ENCODE assay signal across 10 cellular contexts in the genomic region with DNA sequence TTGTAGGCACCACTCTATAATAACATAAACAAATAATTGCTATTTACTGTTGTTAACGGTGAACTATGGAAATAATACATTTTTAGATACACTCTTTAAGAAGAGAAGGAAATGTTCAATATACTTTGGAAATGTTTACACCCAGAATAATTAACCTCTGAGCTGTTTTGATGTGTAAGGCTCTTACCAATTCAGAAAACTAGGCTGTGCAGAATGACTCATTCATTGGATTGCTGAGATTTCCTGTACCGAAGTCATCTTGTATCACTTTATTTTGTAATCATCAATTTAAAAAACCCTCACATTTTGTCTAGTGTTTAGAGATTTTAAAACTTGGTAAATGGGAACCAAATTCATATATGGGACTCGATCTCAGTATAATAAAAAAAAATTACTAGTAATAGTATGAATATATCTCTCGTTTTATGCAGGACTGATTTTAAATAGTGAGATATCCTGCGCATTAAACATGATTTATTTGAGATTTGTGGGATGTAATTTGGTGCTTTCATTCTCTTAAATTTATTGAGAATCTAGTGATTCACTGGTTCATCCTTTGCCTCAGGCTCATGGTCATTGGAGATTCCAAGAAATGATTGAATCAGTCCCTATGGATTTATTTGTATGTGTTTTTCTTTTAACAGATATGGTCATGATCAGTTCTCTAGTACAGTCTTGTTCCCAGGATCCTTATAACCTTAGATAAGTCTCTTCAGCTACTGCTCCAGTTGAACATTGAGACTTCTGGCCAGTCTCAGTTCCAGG. TPM values are rescaled to one million over a fixed set of nuclear protein-coding genes. Genes with fewer than 3 reads are reported as not detected.
DNase-seq lines count a peak whose midpoint lies in the region; ATAC-seq, FAIRE-seq and TF ChIP-seq lines count a peak whose summit lies in the region.
"Had no signal": no experiment of that assay in that cellular context is flagged by ENCODE, and none has a peak within 500 bp of the region (broad histone marks: within the 10 kb centered on the region; RNA-seq: fewer than 3 reads in every experiment).

No MANE protein-coding gene starts in this region.

- peak overlapping the region in 7 of 10 donors; percentile 17 to 100 (median 98) for H3K27ac ChIP-seq in heart right ventricle
- peak overlapping the region; percentile 47 for H3K27ac ChIP-seq in brain microvascular endothelial cell
- no peak overlapping the region for H3K27ac ChIP-seq in aorta (ENCODE audit: low read depth in 1 of 2, low read length in 2 of 2)

- H3K4me1 ChIP-seq in heart right ventricle (peaks cover 0 to 77% (median 47%) of the 10 kb centered on the region in 9 donors), aorta (ENCODE audit: control insufficient read depth in 1 of 2, insufficient read depth in 2 of 2, low read length in 2 of 2) (peaks cover 2 to 14% of the 10 kb centered on the region in 2 donors)
- H3K4me1 ChIP-seq: BE2C had no signal

- DNase-seq in heart right ventricle = no peak
- DNase-seq in Right ventricle myocardium inferior (ENCODE audit: missing footprints) = no peak
- peak; percentile 46 for DNase-seq in brain microvascular endothelial cell
- no peak for DNase-seq in aorta
- no peak for DNase-seq in KG1 (lab: John Stamatoyannopoulos, UW)
- DNase-seq in NCI-H524 treated with DMSO at 0.1 percent for 48 hours (lab: John Stamatoyannopoulos, UW) = no peak
- DNase-seq: activated CD4-positive, alpha-beta T cell treated with anti-CD3 and anti-CD28 coated beads, Interleukin-2, amount 10 ng/mL, durations not matched to agents 7 days and 5 days; BE2C had no signal

- no peak for TF ChIP-seq CTCF in heart right ventricle (IDR thresholded peaks at IDR 0.05)
- no peak for TF ChIP-seq CTCF in brain microvascular endothelial cell (IDR thresholded peaks at IDR 0.05; ENCODE audit: low read depth, low read length, missing control alignments)

- peak overlapping the region in 5 of 10 donors; percentile 68 to 92 (median 85) for H3K4me3 ChIP-seq in heart right ventricle
- H3K4me3 ChIP-seq in brain microvascular endothelial cell (ENCODE audit: low read depth, low read length) = no peak overlapping the region
- H3K4me3 ChIP-seq in aorta (ENCODE audit: low read length in 2 of 2) = peak overlapping the region; percentile 16 to 94

- intact Hi-C loops in heart right ventricle (cut with DNase I) = loop anchor here in 3 of 10 donors (2.0 to 10.0 kb wide), 3 partner anchors 54 to 120 kb away; no protein-coding TSS in a partner anchor
- intact Hi-C loops in Right ventricle myocardium inferior (cut with DNase I) = no loop called here
- intact Hi-C loops in aorta (cut with DNase I) = loop anchor here in 1 of 2 donors (10.0 kb wide), 1 partner anchor 74 kb away; no protein-coding TSS in a partner anchor

- peak; percentile 53 for FAIRE-seq in islet of Langerhans (lab: Jason Lieb, UNC)

- H3K27me3 ChIP-seq in heart right ventricle (peaks cover 0 to 27% (median 0%) of the 10 kb centered on the region in 7 donors), brain microvascular endothelial cell (replicated peaks) (no peaks in the 10 kb centered on the region), aorta (ENCODE audit: control insufficient read depth in 1 of 2, insufficient read depth in 2 of 2, low read length in 1 of 2) (no peaks in the 10 kb centered on the region)

- in situ Hi-C loops in brain microvascular endothelial cell (cut with HindIII; ENCODE audit: low pct_ligation_motif_present, low sequenced_read_pairs) = no loop called here

- 57 to 61% methylated on average over 5 of the region's 5 CpGs for WGBS in heart right ventricle, 2 donors
- 52 to 53% methylated on average over 5 of the region's 5 CpGs for WGBS in aorta, 2 donors

- H3K9me3 ChIP-seq in heart right ventricle = peaks cover 0 to 15% (median 6%) of the 10 kb centered on the region in 11 donors
- H3K9me3 ChIP-seq in aorta (ENCODE audit: control insufficient read depth, low read length) = no peaks in the 10 kb centered on the region
- H3K9me3 ChIP-seq: BE2C had no signal

- H3K36me3 ChIP-seq in heart right ventricle (peaks cover 0 to 34% (median 10%) of the 10 kb centered on the region in 9 donors), brain microvascular endothelial cell (replicated peaks) (no peaks in the 10 kb centered on the region), aorta (ENCODE audit: control insufficient read depth in 1 of 2, insufficient read depth in 2 of 2, low read length in 1 of 2) (no peaks in the 10 kb centered on the region)
- H3K36me3 ChIP-seq: BE2C had no signal

- ATAC-seq in heart right ventricle (no peak), Right ventricle myocardium inferior (no peak), aorta (ENCODE audit: low FRiP score) (no peak), HG02970 (IDR thresholded peaks at IDR 0.05; ENCODE audit: low FRiP score, unreplicated experiment) (no peak)

RNA-seq across cellular contexts. Expression of a gene that starts 3.9 kb away (rescaled TPM):
- total RNA-seq in heart right ventricle (100 to 1,000 TPM; 141 to 284 (median 233) TPM), Right ventricle myocardium inferior (128 TPM), aorta (100 to 1,000 TPM; 131 to 386 TPM)
- polyA plus RNA-seq in heart right ventricle (10 to 100 TPM; 14.0 to 41.0 TPM), aorta (10 to 100 TPM; 18.8 to 74.1 TPM)

Comparison
In these comparisons a context has a peak if more than half of its experiments do, and no peak if none do; other contexts are left out.
1. H3K27ac ChIP-seq: peak in heart right ventricle (7 of 10) and brain microvascular endothelial cell (single experiment); none in aorta (0 of 2).